In genomic region chr9:16384993-16385392, GRCh38 we compare ENCODE assay signal across 20 cellular contexts.
"Had no signal": no experiment of that assay in that cellular context is flagged by ENCODE, and none has a peak within 500 bp of the region (broad histone marks: within the 10 kb centered on the region; RNA-seq: fewer than 3 reads in every experiment).

No MANE protein-coding gene starts in this region.

- DNase-seq: Kasumi-1, MM.1S, MV-4-11, NCI-H1048, NCI-H1105, NCI-H1417 treated with DMSO at 0.1 percent for 48 hours, NCI-H146, NCI-H1694 treated with DMSO at 0.1 percent for 48 hours, NCI-H1930, NCI-H2081, NCI-H2107, NCI-H2227 treated with DMSO at 0.1 percent for 48 hours, NCI-H524 treated with DMSO at 0.1 percent for 48 hours, NCI-H69, NCI-H774, RPMI8226, SHP77 treated with DMSO at 0.1 percent for 48 hours had no signal

- H3K27me3 ChIP-seq: SJCRH30 had no signal

- ATAC-seq: K562 had no signal

- H3K36me3 ChIP-seq: SJCRH30 had no signal

- H3K4me3 ChIP-seq: K562, SJCRH30 had no signal

- H3K4me2 ChIP-seq: KMS-11 had no signal

- H3K27ac ChIP-seq: KMS-11, SJCRH30 had no signal

- H3K9ac ChIP-seq: KMS-11 had no signal
